18 cellular contexts compared by ENCODE assay signal in genomic region chr17:17004251-17004996, GRCh38. TPM values are rescaled to one million over a fixed set of nuclear protein-coding genes. Genes with fewer than 3 reads are reported as not detected.
A peak's percentile ranks its signal among the peaks of the same experiment; 100 is the strongest.
DNase-seq lines count a peak whose midpoint lies in the region; ATAC-seq and TF ChIP-seq lines count a peak whose summit lies in the region.
"Had no signal": no experiment of that assay in that cellular context is flagged by ENCODE, and none has a peak within 500 bp of the region (broad histone marks: within the 10 kb centered on the region; RNA-seq: fewer than 3 reads in every experiment).

No MANE protein-coding gene starts in this region.

- H3K9ac ChIP-seq in endodermal cell (ENCODE audit: extremely low read depth, low read length, poor library complexity, severe bottlenecking): no peak overlapping the region

- no peak for TF ChIP-seq POLR2A in spleen (IDR thresholded peaks at IDR 0.05)

- no peak for TF ChIP-seq CTCF in left ventricle myocardium inferior (IDR thresholded peaks at IDR 0.05; ENCODE audit: borderline replicate concordance)
- TF ChIP-seq CTCF in endodermal cell (conservative IDR thresholded peaks at IDR 0.05): no peak
- TF ChIP-seq CTCF in spleen (IDR thresholded peaks at IDR 0.05 in 8 of 11, conservative IDR thresholded peaks at IDR 0.05 in 3 of 11): no peak

- H3K27me3 ChIP-seq in left ventricle myocardium inferior (ENCODE audit: low read depth) (no peaks in the 10 kb centered on the region), H7 (ENCODE audit: control insufficient read depth, insufficient read depth, low read length) (no peaks in the 10 kb centered on the region), endodermal cell (ENCODE audit: control insufficient read depth, insufficient read depth, low read length, poor library complexity, severe bottlenecking) (no peaks in the 10 kb centered on the region), spleen (replicated peaks in 1 of 7) (no peaks in the 10 kb centered on the region)

- 78 to 81% methylated on average over 12 to 19 of the region's 19 CpGs for WGBS in endodermal cell (ENCODE audit: insufficient coverage in 1 of 2, insufficient read length in 1 of 2), 2 experiments
- WGBS in spleen, 5 donors: 80 to 86% (median 84%) methylated on average over 19 of the region's 19 CpGs

- H3K36me3 ChIP-seq in left ventricle myocardium inferior (no peaks in the 10 kb centered on the region), H7 (replicated peaks; ENCODE audit: control insufficient read depth, insufficient read depth, low read length) (no peaks in the 10 kb centered on the region), endodermal cell (ENCODE audit: control insufficient read depth, insufficient read depth, low read length) (no peaks in the 10 kb centered on the region), spleen (no peaks in the 10 kb centered on the region)
- H3K36me3 ChIP-seq: SJCRH30 had no signal

- peaks cover 12% of the 10 kb centered on the region for H3K4me1 Mint-ChIP-seq in endodermal cell

- H3K4me3 Mint-ChIP-seq in endodermal cell: no peak overlapping the region
- H3K4me3 Mint-ChIP-seq: B cell; CD8-positive, alpha-beta T cell had no signal

- peak overlapping the region; percentile 29 for H3K27ac Mint-ChIP-seq in endodermal cell
- H3K27ac Mint-ChIP-seq: B cell; CD8-positive, alpha-beta T cell had no signal

- H3K4me1 ChIP-seq in left ventricle myocardium inferior: peaks cover 8% of the 10 kb centered on the region
- H3K4me1 ChIP-seq in endodermal cell (ENCODE audit: control insufficient read depth, insufficient read depth, low read length): peaks cover 5% of the 10 kb centered on the region
- H3K4me1 ChIP-seq in spleen: peaks cover 0 to 21% (median 13%) of the 10 kb centered on the region in 6 donors

- H3K4me3 ChIP-seq in left ventricle myocardium inferior: no peak overlapping the region
- no peak overlapping the region for H3K4me3 ChIP-seq in H7 (ENCODE audit: insufficient read depth, low read depth, low read length)
- no peak overlapping the region for H3K4me3 ChIP-seq in endodermal cell (ENCODE audit: low read length)
- H3K4me3 ChIP-seq in spleen: no peak overlapping the region
- H3K4me3 ChIP-seq: GM12878, SJCRH30 had no signal

- H3K27ac ChIP-seq in left ventricle myocardium inferior (replicated peaks) (no peak overlapping the region), endodermal cell (ENCODE audit: low read depth, low read length) (no peak overlapping the region), spleen (no peak overlapping the region)
- H3K27ac ChIP-seq: SJCRH30 had no signal

- H3K36me3 Mint-ChIP-seq in endodermal cell (ENCODE audit: low read depth): no peaks in the 10 kb centered on the region
- H3K36me3 Mint-ChIP-seq: CD8-positive, alpha-beta T cell had no signal

- H3K9me3 ChIP-seq in left ventricle myocardium inferior (replicated peaks): no peaks in the 10 kb centered on the region
- no peaks in the 10 kb centered on the region for H3K9me3 ChIP-seq in endodermal cell (ENCODE audit: control insufficient read depth, low read length)
- H3K9me3 ChIP-seq in spleen: no peaks in the 10 kb centered on the region
- H3K9me3 ChIP-seq: SJCRH30 had no signal

- ATAC-seq in left ventricle myocardium superior (no peak), GM18511 (IDR thresholded peaks at IDR 0.05; ENCODE audit: unreplicated experiment) (no peak)
- ATAC-seq: CD8-positive, alpha-beta T cell; GM12878 had no signal

- H3K27me3 Mint-ChIP-seq in endodermal cell (ENCODE audit: insufficient read depth): no peaks in the 10 kb centered on the region
- H3K27me3 Mint-ChIP-seq: B cell had no signal

- H3K9me3 Mint-ChIP-seq in endodermal cell: no peaks in the 10 kb centered on the region
- H3K9me3 Mint-ChIP-seq: CD8-positive, alpha-beta T cell had no signal

- intact Hi-C loops in left ventricle myocardium inferior (cut with micrococcal nuclease): no loop called here
- intact Hi-C loops in left ventricle myocardium superior (cut with micrococcal nuclease): no loop called here
- intact Hi-C loops in spleen (cut with DNase I; ENCODE audit: low total_unique reads): loop anchor here (5.0 to 10.0 kb wide), 2 partner anchors 150 to 308 kb away; no protein-coding TSS in a partner anchor

- DNase-seq in left ventricle myocardium inferior (peak; percentile 7), left ventricle myocardium superior (no peak), H7 (peak; percentile 33), endodermal cell (peak; percentile 58), spleen (peak; percentile 56), NCI-H1436 treated with DMSO at 0.1 percent for 48 hours (lab: John Stamatoyannopoulos, UW) (no peak), islet precursor cell (no peak)
- DNase-seq: CD8-positive, alpha-beta T cell; GDM1; NCI-H1048; NCI-H187 treated with DMSO at 0.1 percent for 48 hours; NCI-H526 treated with DMSO at 0.1 percent for 48 hours; RPMI8226; SJCRH30 had no signal

RNA-seq across cellular contexts. Expression of gene TNFRSF13B, which starts 32.5 kb away (rescaled TPM):
- not detected for total RNA-seq in left ventricle myocardium inferior
- not detected for total RNA-seq in left ventricle myocardium superior
- 0.21 TPM in 1 of 2 replicates, not detected in the other for total RNA-seq in H7 (2014; rRNA removed; shearing (Covaris generic))
- 1 to 10 TPM in 1 of 2 donors, under 1 TPM in 1; 0.97 to 1.6 TPM for total RNA-seq in endodermal cell
- polyA plus RNA-seq in endodermal cell (2013, experiment 1 of 2): 0.21 TPM
- 0.33 TPM for polyA plus RNA-seq in endodermal cell (2013, experiment 2 of 2)
- 10 to 100 TPM; 25.1 to 52.1 (median 40.4) TPM for total RNA-seq in spleen
- polyA plus RNA-seq in spleen: 100 to 1,000 TPM in 2 of 3 donors, 10 to 100 TPM in 1; 65.9 to 142 (median 119) TPM
- total RNA-seq: CD8-positive, alpha-beta T cell; MCF 10A; SJCRH30 had no signal

RNA-seq across cellular contexts. Expression of gene MPRIP, which starts 37.8 kb away (rescaled TPM):
- 350 TPM for total RNA-seq in left ventricle myocardium inferior
- total RNA-seq in left ventricle myocardium superior: 335 TPM
- 70.2 and 73.9 TPM in 2 replicates for total RNA-seq in H7 (2014; rRNA removed; shearing (Covaris generic))
- total RNA-seq in endodermal cell: 100 to 1,000 TPM; 154 to 155 TPM
- 126 TPM for polyA plus RNA-seq in endodermal cell (2013, experiment 1 of 2)
- 112 TPM for polyA plus RNA-seq in endodermal cell (2013, experiment 2 of 2)
- 100 to 1,000 TPM; 120 to 309 (median 197) TPM for total RNA-seq in spleen
- 100 to 1,000 TPM in 1 of 3 donors, 10 to 100 TPM in 2; 52.3 to 114 (median 83.0) TPM for polyA plus RNA-seq in spleen

Comparison
In these comparisons a context has a peak if more than half of its experiments do, and no peak if none do; other contexts are left out.
1. DNase-seq: peak in left ventricle myocardium inferior (single experiment), H7 (single experiment), endodermal cell (single experiment) and spleen (single experiment); none in left ventricle myocardium superior (single experiment), NCI-H1436 treated with DMSO at 0.1 percent for 48 hours (single experiment) and islet precursor cell (single experiment).
2. RNA of gene TNFRSF13B, which starts 32.5 kb away (total RNA-seq): 25.1 to 52.1 TPM in spleen; 0.97 to 1.6 TPM in endodermal cell, 0.21 TPM in H7, not detected in left ventricle myocardium inferior (single experiment) and not detected in left ventricle myocardium superior (single experiment); every median in the first group is over 10 times any median in the second.